Comparison of ENCODE assay signal across 18 cellular contexts in genomic region chr14:22523283-22523682, GRCh38.
DNase-seq lines count a peak whose midpoint lies in the region; ATAC-seq, FAIRE-seq and TF ChIP-seq lines count a peak whose summit lies in the region.
"Had no signal": no experiment of that assay in that cellular context is flagged by ENCODE, and none has a peak within 500 bp of the region (broad histone marks: within the 10 kb centered on the region; RNA-seq: fewer than 3 reads in every experiment).

No MANE protein-coding gene starts in this region.

- peaks cover 91% of the 10 kb centered on the region for H3K4me1 ChIP-seq in OCI-LY7 (ENCODE audit: insufficient read depth, low read length, poor library complexity, severe bottlenecking)
- peaks cover 86% of the 10 kb centered on the region for H3K4me1 ChIP-seq in GM12878 (ENCODE audit: control insufficient read depth, insufficient read depth, low read length)
- peaks cover 22 to 86% (median 49%) of the 10 kb centered on the region in 6 donors for H3K4me1 ChIP-seq in spleen
- H3K4me1 ChIP-seq: A549, upper lobe of right lung had no signal

- no peak for DNase-seq in activated CD4-positive, alpha-beta T cell treated with anti-CD3 and anti-CD28 coated beads, Interleukin-2, amount 10 ng/mL, durations not matched to agents 7 days and 5 days
- no peak for DNase-seq in activated CD4-positive, alpha-beta T cell treated with anti-CD3 and anti-CD28 coated beads, Interleukin-2, amount 50 U/mL, for 4 hours
- no peak for DNase-seq in OCI-LY7 (ENCODE audit: low spot score)
- DNase-seq in GM12878 (ENCODE audit: low read depth, low spot score) = no peak
- DNase-seq in spleen = no peak
- DNase-seq in D341Med (ENCODE audit: low spot score) = no peak
- DNase-seq: HCEC 1CT; kidney; midbrain; NCI-H2081 treated with DMSO at 0.1 percent for 48 hours; NCI-H69; stimulated activated CD4-positive, alpha-beta T cell treated with anti-CD3 and anti-CD28 coated beads, Interleukin-4, amount 100 ng/mL, for 4 hours; upper lobe of right lung had no signal

- H4K20me1 ChIP-seq in OCI-LY7 (ENCODE audit: insufficient read depth, low read length) = no peaks in the 10 kb centered on the region
- H4K20me1 ChIP-seq in GM12878 (ENCODE audit: control insufficient read depth, insufficient read depth) = no peaks in the 10 kb centered on the region

- no peaks in the 10 kb centered on the region for H3K9me3 Mint-ChIP-seq in activated CD4-positive, alpha-beta T cell treated with anti-CD3 and anti-CD28 coated beads, Interleukin-2, amount 10 ng/mL, durations not matched to agents 7 days and 5 days

- intact Hi-C loops in OCI-LY7 (cut with micrococcal nuclease; ENCODE audit: unreplicated experiment) = no loop called here
- intact Hi-C loops in GM12878 (cut with micrococcal nuclease; ENCODE audit: unreplicated experiment) = no loop called here
- intact Hi-C loops in spleen (cut with DNase I; ENCODE audit: low total_unique reads) = no loop called here

- H3K4me3 ChIP-seq in OCI-LY7 (ENCODE audit: low read depth, low read length, poor library complexity, severe bottlenecking) (no peak overlapping the region), GM12878 (no peak overlapping the region; the same call in 1 of the 2 replicates), spleen (peak overlapping the region in 1 of 8 donors; percentile 15)
- H3K4me3 ChIP-seq: A549, breast epithelium, upper lobe of right lung had no signal

- H3K9me2 ChIP-seq in OCI-LY7 (ENCODE audit: insufficient read depth, low read length) = no peaks in the 10 kb centered on the region

- RAD21 ChIA-PET in GM12878 (lab: Charles Lee; ENCODE audit: unreplicated experiment) = interaction anchor here (1.6 to 5.8 kb wide), 5 partner anchors 10 to 43 kb away, joined by 5 to 52 read pairs (median 6); no protein-coding TSS in a partner anchor

- CTCF ChIA-PET in activated CD4-positive, alpha-beta T cell treated with anti-CD3 and anti-CD28 coated beads, Interleukin-2, amount 10 ng/mL, durations not matched to agents 7 days and 5 days (lab: Charles Lee) = interaction anchor here (1.4 to 2.2 kb wide), 2 partner anchors 10 to 47 kb away, joined by 5 to 9 read pairs; no protein-coding TSS in a partner anchor
- CTCF ChIA-PET in OCI-LY7 (lab: Charles Lee; ENCODE audit: unreplicated experiment) (no interaction called here), GM12878 (lab: Yijun Ruan, JAX) (interaction anchor here (0.7 to 3.1 kb wide), 3 partner anchors 8 to 11 kb away, joined by 3 to 20 read pairs (median 4); no protein-coding TSS in a partner anchor)

- H2AFZ ChIP-seq in OCI-LY7 (ENCODE audit: low read length) (peak overlapping the region; percentile 91; the same call in 1 of the 2 replicates), GM12878 (ENCODE audit: control insufficient read depth, low read depth, low read length) (no peak overlapping the region)

- TF ChIP-seq CTCF in OCI-LY7 (conservative IDR thresholded peaks at IDR 0.05; ENCODE audit: low read length) = no peak
- no peak for TF ChIP-seq CTCF in GM12878 (IDR thresholded peaks at IDR 0.05 in 2 of 3, conservative IDR thresholded peaks at IDR 0.05 in 1 of 3; ENCODE audit: control insufficient read depth in 2 of 3, extremely low read depth in 1 of 3, insufficient read depth in 1 of 3, low read depth in 3 of 3, low read length in 3 of 3)
- TF ChIP-seq CTCF in spleen (IDR thresholded peaks at IDR 0.05 in 8 of 11, conservative IDR thresholded peaks at IDR 0.05 in 3 of 11) = no peak

- TF ChIP-seq POLR2A in GM12878 (IDR thresholded peaks at IDR 0.05; ENCODE audit: low read depth, low read length) = no peak
- TF ChIP-seq POLR2A in spleen (IDR thresholded peaks at IDR 0.05) = no peak

- peak overlapping the region; percentile 85 for H3K4me3 Mint-ChIP-seq in activated CD4-positive, alpha-beta T cell treated with anti-CD3 and anti-CD28 coated beads, Interleukin-2, amount 10 ng/mL, durations not matched to agents 7 days and 5 days

- TF ChIP-seq EP300 in GM12878 (IDR thresholded peaks at IDR 0.05; ENCODE audit: borderline replicate concordance in 1 of 2, control insufficient read depth in 1 of 2, low read depth in 2 of 2, low read length in 2 of 2) = no peak

- no peak for TF ChIP-seq RAD21 in GM12878 (IDR thresholded peaks at IDR 0.05; ENCODE audit: insufficient read depth, low read depth, low read length)

- H3K27me3 ChIP-seq in GM12878 (replicated peaks in 1 of 2; ENCODE audit: control insufficient read depth in 2 of 2, insufficient read depth in 2 of 2, low read length in 1 of 2) (no peaks in the 10 kb centered on the region), spleen (replicated peaks in 1 of 7) (no peaks in the 10 kb centered on the region)
- H3K27me3 ChIP-seq: breast epithelium, upper lobe of right lung had no signal

- H3K9me3 ChIP-seq in OCI-LY7 (ENCODE audit: low read length) (no peaks in the 10 kb centered on the region), GM12878 (replicated peaks; ENCODE audit: control insufficient read depth, insufficient read depth, low read length) (no peaks in the 10 kb centered on the region), spleen (no peaks in the 10 kb centered on the region)
- H3K9me3 ChIP-seq: A549, breast epithelium, upper lobe of right lung had no signal

- H3K4me2 ChIP-seq in OCI-LY7 (ENCODE audit: low read length) = peak overlapping the region; percentile 59
- peak overlapping the region; percentile 26; the same call in 1 of the 2 replicates for H3K4me2 ChIP-seq in GM12878 (ENCODE audit: control insufficient read depth, insufficient read depth)
- H3K4me2 ChIP-seq: A549 had no signal

- no TSS peak for BruUV-seq in OCI-LY7 (replicated peaks; lab: Mats Ljungman, UMichigan)
- BruUV-seq in GM12878 (replicated peaks; lab: Mats Ljungman, UMichigan) = no TSS peak

- H3K27ac Mint-ChIP-seq in activated CD4-positive, alpha-beta T cell treated with anti-CD3 and anti-CD28 coated beads, Interleukin-2, amount 10 ng/mL, durations not matched to agents 7 days and 5 days = peak overlapping the region; percentile 95

- H3K9ac ChIP-seq in GM12878 (ENCODE audit: control insufficient read depth, insufficient read depth, low read length) = peak overlapping the region; percentile 3; the same call in 1 of the 2 replicates

- ATAC-seq in GM12878 (no peak), HG03097 (IDR thresholded peaks at IDR 0.05; ENCODE audit: low FRiP score, unreplicated experiment) (no peak), HG03342 (IDR thresholded peaks at IDR 0.05; ENCODE audit: unreplicated experiment) (no peak)
- ATAC-seq: A549, upper lobe of right lung had no signal

- no peaks in the 10 kb centered on the region for H3K27me3 Mint-ChIP-seq in activated CD4-positive, alpha-beta T cell treated with anti-CD3 and anti-CD28 coated beads, Interleukin-2, amount 10 ng/mL, durations not matched to agents 7 days and 5 days

- peaks cover 90% of the 10 kb centered on the region for H3K4me1 Mint-ChIP-seq in activated CD4-positive, alpha-beta T cell treated with anti-CD3 and anti-CD28 coated beads, Interleukin-2, amount 10 ng/mL, durations not matched to agents 7 days and 5 days

- FAIRE-seq in GM12878 (lab: Jason Lieb, UNC) = no peak
- FAIRE-seq: A549, kidney had no signal

- SMC1A ChIA-PET in GM12878 (lab: Charles Lee; ENCODE audit: uncharacterized antibody, unreplicated experiment) = interaction anchor here (1.4 to 7.2 kb wide), 7 partner anchors 8 to 43 kb away, joined by 4 to 80 read pairs (median 6); no protein-coding TSS in a partner anchor

- H3K27ac ChIP-seq in OCI-LY7 (ENCODE audit: low read depth, low read length, poor library complexity, severe bottlenecking) (no peak overlapping the region), GM12878 (ENCODE audit: control insufficient read depth, insufficient read depth) (peak overlapping the region; percentile 80), spleen (peak overlapping the region; percentile 4 to 90 (median 70))
- H3K27ac ChIP-seq: A549, RWPE1, upper lobe of right lung had no signal

- H3K36me3 ChIP-seq in OCI-LY7 (ENCODE audit: insufficient read depth, low read length) (no peaks in the 10 kb centered on the region), GM12878 (ENCODE audit: control insufficient read depth in 2 of 2, insufficient read depth in 2 of 2, low read length in 1 of 2) (peaks cover 0 to 2% of the 10 kb centered on the region in 2 experiments; a peak in 2 of 4 replicates), spleen (no peaks in the 10 kb centered on the region)
- H3K36me3 ChIP-seq: breast epithelium, upper lobe of right lung had no signal

- H3K36me3 Mint-ChIP-seq in activated CD4-positive, alpha-beta T cell treated with anti-CD3 and anti-CD28 coated beads, Interleukin-2, amount 10 ng/mL, durations not matched to agents 7 days and 5 days (ENCODE audit: low read depth) = peaks cover 95% of the 10 kb centered on the region

- POLR2A ChIA-PET in activated CD4-positive, alpha-beta T cell treated with anti-CD3 and anti-CD28 coated beads, Interleukin-2, amount 10 ng/mL, durations not matched to agents 7 days and 5 days (lab: Charles Lee) = no interaction called here
- POLR2A ChIA-PET in OCI-LY7 (lab: Charles Lee) (interaction anchor here (1.4 to 7.6 kb wide), 5 partner anchors 9 to 42 kb away, joined by 3 to 101 read pairs (median 7); no protein-coding TSS in a partner anchor), GM12878 (lab: Charles Lee) (interaction anchor here (0.9 to 2.2 kb wide), 8 partner anchors 8 to 44 kb away, joined by 3 to 13 read pairs (median 8); no protein-coding TSS in a partner anchor)

- in situ Hi-C loops in GM12878 (cut with MboI) = no loop called here

- no peaks in the 10 kb centered on the region for H3K79me2 ChIP-seq in OCI-LY7 (ENCODE audit: insufficient read depth, low read depth, low read length)
- peaks cover 70% of the 10 kb centered on the region for H3K79me2 ChIP-seq in GM12878 (ENCODE audit: control insufficient read depth, insufficient read depth, low read length)

TF ChIP-seq in GM12878, 131 proteins besides CTCF, POLR2A, EP300 and RAD21 (continues in another document):
- TF ChIP-seq CBX3 (IDR thresholded peaks at IDR 0.05; ENCODE audit: borderline replicate concordance, low read depth) (no peak), POLR2AphosphoS2 (IDR thresholded peaks at IDR 0.05; ENCODE audit: low read depth, low read length) (0 out of 2 replicates have a peak, but pooled peaks have one; percentile 0), IKZF2 (IDR thresholded peaks at IDR 0.05) (peak in 1 of 2 experiments; percentile 17; a peak in 1 of 4 replicates), BCL11A (IDR thresholded peaks at IDR 0.05; ENCODE audit: low read depth, low read length) (no peak), BHLHE40 (IDR thresholded peaks at IDR 0.05; ENCODE audit: borderline replicate concordance in 1 of 2, low read depth in 2 of 2, low read length in 1 of 2) (no peak), ZNF217 (IDR thresholded peaks at IDR 0.05) (no peak), PML (IDR thresholded peaks at IDR 0.05; ENCODE audit: low read length) (no peak)
